Comparison of ENCODE assay signal across 23 cellular contexts in genomic region chr10:30861217-30861616, GRCh38.
"Had no signal": no experiment of that assay in that cellular context is flagged by ENCODE, and none has a peak within 500 bp of the region (broad histone marks: within the 10 kb centered on the region; RNA-seq: fewer than 3 reads in every experiment).

No MANE protein-coding gene starts in this region.

- H3K4me3 ChIP-seq: esophagus muscularis mucosa, heart left ventricle, skin epidermis, testis, transverse colon had no signal

- H3K27me3 ChIP-seq: esophagus muscularis mucosa, foreskin keratinocyte, heart left ventricle, neutrophil, testis, transverse colon had no signal

- H3K9me3 ChIP-seq: esophagus muscularis mucosa, heart left ventricle, neutrophil, testis, transverse colon had no signal

- DNase-seq: activated CD4-positive, alpha-beta T cell treated with anti-CD3 and anti-CD28 coated beads for 36 hours; activated CD4-positive, CD25-positive, alpha-beta regulatory T cell; activated naive CD4-positive, alpha-beta T cell; activated T-cell treated with anti-CD3 and anti-CD28 coated beads for 4 hours; activated T-cell treated with anti-CD3 and anti-CD28 coated beads, Interleukin-2, amount 50 U/mL, for 72 hours; anterior cingulate cortex; foreskin keratinocyte; heart left ventricle; hypothalamus; immature natural killer cell; kidney; left colon; mammary epithelial cell; naive B cell; nephron progenitor cell; stimulated activated CD4-positive, alpha-beta T cell treated with anti-CD3 and anti-CD28 coated beads, Interleukin-12 subunit alpha, Interleukin-12 subunit beta, amount 100 ng/mL, for 4 hours; stimulated activated CD4-positive, alpha-beta T cell treated with anti-CD3 and anti-CD28 coated beads, Interleukin-4, amount 100 ng/mL, for 1 hour; stimulated activated naive CD8-positive, alpha-beta T cell treated with anti-CD3 and anti-CD28 coated beads, Interleukin-15, Interleukin-2, amounts not matched to agents 100 U/mL and 50 U/mL, for 24 hours; testis; transverse colon had no signal

- H3K36me3 ChIP-seq: esophagus muscularis mucosa, heart left ventricle, neutrophil, transverse colon had no signal

- H3K27ac ChIP-seq: foreskin keratinocyte, skin epidermis had no signal
